In genomic region chr2:179536185-179536584, GRCh38 we compare ENCODE assay signal across 18 cellular contexts.
DNase-seq lines count a peak whose midpoint lies in the region; FAIRE-seq and TF ChIP-seq lines count a peak whose summit lies in the region.
"Had no signal": no experiment of that assay in that cellular context is flagged by ENCODE, and none has a peak within 500 bp of the region (broad histone marks: within the 10 kb centered on the region; RNA-seq: fewer than 3 reads in every experiment).

No MANE protein-coding gene starts in this region.

- H3K79me2 ChIP-seq in astrocyte (ENCODE audit: insufficient read depth, low read length): no peaks in the 10 kb centered on the region

- no peak overlapping the region for H3K27ac ChIP-seq in astrocyte (ENCODE audit: low read depth, low read length)
- no peak overlapping the region for H3K27ac ChIP-seq in thyroid gland
- no peak overlapping the region for H3K27ac ChIP-seq in stomach
- H3K27ac ChIP-seq: SJCRH30 had no signal

- peaks cover 2% of the 10 kb centered on the region for H3K36me3 Mint-ChIP-seq in astrocyte (ENCODE audit: low read depth, unreplicated experiment)

- H3K9me3 Mint-ChIP-seq in astrocyte (ENCODE audit: unreplicated experiment): no peaks in the 10 kb centered on the region

- H3K4me3 ChIP-seq in astrocyte (ENCODE audit: insufficient read depth, low read depth, low read length) (no peak overlapping the region), fibroblast of pulmonary artery (replicated peaks; ENCODE audit: low read depth, low read length) (no peak overlapping the region), thyroid gland (replicated peaks in 1 of 3) (no peak overlapping the region), stomach (no peak overlapping the region)
- H3K4me3 ChIP-seq: GM12878, SJCRH30 had no signal

- no peak overlapping the region for H3K27ac Mint-ChIP-seq in astrocyte (ENCODE audit: unreplicated experiment)
- H3K27ac Mint-ChIP-seq: CD4-positive, alpha-beta T cell had no signal

- DNase-seq in HCEC 1CT: peak; percentile 9
- peak; percentile 2 for DNase-seq in astrocyte (ENCODE audit: low read depth)
- peak; percentile 13 for DNase-seq in fibroblast of pulmonary artery (ENCODE audit: low read depth)
- peak; percentile 3 to 4 for DNase-seq in thyroid gland
- no peak for DNase-seq in NCI-H2081 treated with DMSO at 0.1 percent for 48 hours (lab: John Stamatoyannopoulos, UW)
- DNase-seq in stomach: no peak
- DNase-seq in DMS114 treated with DMSO at 0.1 percent for 48 hours (lab: John Stamatoyannopoulos, UW; ENCODE audit: unreplicated experiment): no peak
- DNase-seq: BE2C; Calu3; CD4-positive, alpha-beta T cell; DMS79; GDM1; NCI-H1417 treated with DMSO at 0.1 percent for 48 hours; NCI-H1930; NCI-H2171 treated with DMSO at 0.1 percent for 48 hours; NCI-H446 treated with DMSO at 0.1 percent for 48 hours had no signal

- H3K9me3 ChIP-seq in astrocyte (ENCODE audit: insufficient read depth, low read depth, low read length) (no peaks in the 10 kb centered on the region), thyroid gland (no peaks in the 10 kb centered on the region), stomach (peaks cover 0 to 11% (median 3%) of the 10 kb centered on the region in 4 donors)
- H3K9me3 ChIP-seq: BE2C, SJCRH30 had no signal

- no peaks in the 10 kb centered on the region for H3K27me3 Mint-ChIP-seq in astrocyte (ENCODE audit: low read depth, unreplicated experiment)
- H3K27me3 Mint-ChIP-seq: CD4-positive, alpha-beta T cell had no signal

- no peak overlapping the region for H3K4me2 ChIP-seq in astrocyte (ENCODE audit: low read length)

- TF ChIP-seq POLR2A in thyroid gland (IDR thresholded peaks at IDR 0.05) (no peak), stomach (IDR thresholded peaks at IDR 0.05) (no peak)

- H3K4me1 Mint-ChIP-seq in astrocyte (ENCODE audit: low read depth, unreplicated experiment): no peaks in the 10 kb centered on the region

- FAIRE-seq in astrocyte (lab: Jason Lieb, UNC): no peak
- FAIRE-seq: GM12878 had no signal

- 88 to 95% methylated on average over 1 of the region's 1 CpG for WGBS in thyroid gland, 2 donors
- WGBS in stomach, 5 donors: 96 to 100% (median 98%) methylated on average over 1 of the region's 1 CpG

- no peaks in the 10 kb centered on the region for H3K4me1 ChIP-seq in astrocyte (ENCODE audit: insufficient read depth, low read length)
- H3K4me1 ChIP-seq in thyroid gland: no peaks in the 10 kb centered on the region
- H3K4me1 ChIP-seq in stomach: no peaks in the 10 kb centered on the region
- H3K4me1 ChIP-seq: BE2C, SJCRH30 had no signal

- TF ChIP-seq EP300 in stomach (IDR thresholded peaks at IDR 0.05): no peak

- H3K36me3 ChIP-seq in astrocyte (ENCODE audit: insufficient read depth, low read length) (no peaks in the 10 kb centered on the region), thyroid gland (no peaks in the 10 kb centered on the region), stomach (peaks cover 0 to 5% (median 0%) of the 10 kb centered on the region in 4 donors)
- H3K36me3 ChIP-seq: BE2C, SJCRH30 had no signal

- no peaks in the 10 kb centered on the region for H4K20me1 ChIP-seq in astrocyte (ENCODE audit: insufficient read depth, low read length)

- no peaks in the 10 kb centered on the region for H3K27me3 ChIP-seq in astrocyte (ENCODE audit: insufficient read depth, low read length)
- H3K27me3 ChIP-seq in thyroid gland: no peaks in the 10 kb centered on the region
- H3K27me3 ChIP-seq in stomach: no peaks in the 10 kb centered on the region
- H3K27me3 ChIP-seq: BE2C, SJCRH30 had no signal

- no peak overlapping the region for H3K9ac ChIP-seq in astrocyte (ENCODE audit: low read length)

- TF ChIP-seq CTCF in astrocyte (IDR thresholded peaks at IDR 0.05; ENCODE audit: insufficient read depth, low read depth, low read length) (no peak), fibroblast of pulmonary artery (IDR thresholded peaks at IDR 0.05; ENCODE audit: low read length, missing control alignments) (no peak), thyroid gland (IDR thresholded peaks at IDR 0.05) (no peak), stomach (IDR thresholded peaks at IDR 0.05) (no peak)

- H2AFZ ChIP-seq in astrocyte (ENCODE audit: low read depth, low read length): no peak overlapping the region

- no peak overlapping the region for H3K4me3 Mint-ChIP-seq in astrocyte (ENCODE audit: unreplicated experiment)
- H3K4me3 Mint-ChIP-seq: CD4-positive, alpha-beta T cell had no signal

- intact Hi-C loops in thyroid gland (cut with DNase I) (no loop called here), stomach (cut with DNase I; ENCODE audit: low total_unique reads) (no loop called here)

Comparison
In these comparisons a context has a peak if more than half of its experiments do, and no peak if none do; other contexts are left out.
1. DNase-seq: peak in HCEC 1CT (single experiment), astrocyte (single experiment), fibroblast of pulmonary artery (single experiment) and thyroid gland (2 of 2); none in NCI-H2081 treated with DMSO at 0.1 percent for 48 hours (single experiment), stomach (single experiment) and DMS114 treated with DMSO at 0.1 percent for 48 hours (single experiment).